In the genomic region with DNA sequence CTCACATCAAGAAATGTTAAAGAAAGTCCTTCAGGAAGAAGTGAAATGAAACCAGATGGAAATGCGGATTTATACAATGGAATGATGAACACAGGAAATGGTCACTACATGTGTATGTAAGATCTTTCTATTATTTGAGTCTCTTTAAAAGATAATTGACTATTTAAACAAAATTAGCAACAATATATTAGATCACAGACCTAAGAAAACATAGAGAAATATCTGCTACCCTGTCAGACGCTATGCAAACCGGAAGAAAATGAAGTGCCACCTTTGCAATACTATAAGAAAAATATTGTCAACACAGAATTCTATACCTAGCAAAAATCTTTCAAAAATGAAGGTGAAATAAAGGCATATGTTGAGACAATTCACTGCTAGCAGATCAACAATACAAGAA, we compare ENCODE assay signal across 3 cellular contexts.
"Had no signal": no experiment of that assay in that cellular context is flagged by ENCODE, and none has a peak within 500 bp of the region (broad histone marks: within the 10 kb centered on the region; RNA-seq: fewer than 3 reads in every experiment).

No MANE protein-coding gene starts in this region.

- DNase-seq: GDM1, GF-D8 had no signal

- H3K4me3 ChIP-seq: GM12878 had no signal
